1 cellular context compared by ENCODE assay signal in the genomic region with DNA sequence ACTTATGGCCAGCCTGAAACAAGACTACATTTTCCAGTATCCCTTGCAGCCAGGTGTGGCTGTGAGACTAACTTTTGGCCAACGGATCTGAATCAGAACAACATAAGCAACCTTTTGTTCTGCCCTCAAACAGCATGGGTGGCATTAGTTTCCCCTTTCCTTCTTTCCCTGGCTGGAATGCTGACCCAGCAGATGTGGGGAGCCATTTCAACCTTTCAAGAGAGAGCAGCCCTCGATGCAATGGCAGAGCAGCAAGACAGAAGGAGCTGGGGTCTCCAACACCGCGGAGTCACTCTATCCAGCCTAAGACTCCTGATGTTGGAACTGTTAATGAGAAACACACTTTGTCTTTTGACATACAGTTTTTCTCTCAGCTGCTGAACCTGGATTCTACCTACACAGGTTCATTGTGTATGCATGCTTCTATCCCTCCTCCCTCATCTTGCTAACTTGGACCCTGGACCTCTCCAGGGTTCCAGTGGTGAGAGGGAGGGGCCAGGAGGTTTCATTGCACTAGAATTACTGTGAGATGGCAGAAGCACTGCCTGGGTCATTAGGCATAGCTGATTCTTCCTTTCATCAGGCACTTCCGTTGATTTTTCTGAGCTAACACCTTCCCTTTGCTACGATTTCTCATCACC.
TF ChIP-seq lines count a peak whose summit lies in the region.

No MANE protein-coding gene starts in this region.

TF ChIP-seq in HepG2, 621 proteins besides CTCF, POLR2A, EP300 and RAD21 (continued from another document):
- TF ChIP-seq, protein P1, sequence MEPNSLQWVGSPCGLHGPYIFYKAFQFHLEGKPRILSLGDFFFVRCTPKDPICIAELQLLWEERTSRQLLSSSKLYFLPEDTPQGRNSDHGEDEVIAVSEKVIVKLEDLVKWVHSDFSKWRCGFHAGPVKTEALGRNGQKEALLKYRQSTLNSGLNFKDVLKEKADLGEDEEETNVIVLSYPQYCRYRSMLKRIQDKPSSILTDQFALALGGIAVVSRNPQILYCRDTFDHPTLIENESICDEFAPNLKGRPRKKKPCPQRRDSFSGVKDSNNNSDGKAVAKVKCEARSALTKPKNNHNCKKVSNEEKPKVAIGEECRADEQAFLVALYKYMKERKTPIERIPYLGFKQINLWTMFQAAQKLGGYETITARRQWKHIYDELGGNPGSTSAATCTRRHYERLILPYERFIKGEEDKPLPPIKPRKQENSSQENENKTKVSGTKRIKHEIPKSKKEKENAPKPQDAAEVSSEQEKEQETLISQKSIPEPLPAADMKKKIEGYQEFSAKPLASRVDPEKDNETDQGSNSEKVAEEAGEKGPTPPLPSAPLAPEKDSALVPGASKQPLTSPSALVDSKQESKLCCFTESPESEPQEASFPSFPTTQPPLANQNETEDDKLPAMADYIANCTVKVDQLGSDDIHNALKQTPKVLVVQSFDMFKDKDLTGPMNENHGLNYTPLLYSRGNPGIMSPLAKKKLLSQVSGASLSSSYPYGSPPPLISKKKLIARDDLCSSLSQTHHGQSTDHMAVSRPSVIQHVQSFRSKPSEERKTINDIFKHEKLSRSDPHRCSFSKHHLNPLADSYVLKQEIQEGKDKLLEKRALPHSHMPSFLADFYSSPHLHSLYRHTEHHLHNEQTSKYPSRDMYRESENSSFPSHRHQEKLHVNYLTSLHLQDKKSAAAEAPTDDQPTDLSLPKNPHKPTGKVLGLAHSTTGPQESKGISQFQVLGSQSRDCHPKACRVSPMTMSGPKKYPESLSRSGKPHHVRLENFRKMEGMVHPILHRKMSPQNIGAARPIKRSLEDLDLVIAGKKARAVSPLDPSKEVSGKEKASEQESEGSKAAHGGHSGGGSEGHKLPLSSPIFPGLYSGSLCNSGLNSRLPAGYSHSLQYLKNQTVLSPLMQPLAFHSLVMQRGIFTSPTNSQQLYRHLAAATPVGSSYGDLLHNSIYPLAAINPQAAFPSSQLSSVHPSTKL (CRISPR knock-in tag; IDR thresholded peaks at IDR 0.05) = 0 out of 2 replicates have a peak, but pooled peaks have one; percentile 37
- TF ChIP-seq ZNF569 (CRISPR knock-in tag; IDR thresholded peaks at IDR 0.05; ENCODE audit: borderline replicate concordance) (no peak), CBX5 (CRISPR knock-in tag; IDR thresholded peaks at IDR 0.05; ENCODE audit: borderline replicate concordance) (0 out of 2 replicates have a peak, but pooled peaks have one; percentile 31), HMGA1 (CRISPR knock-in tag; conservative IDR thresholded peaks at IDR 0.05) (no peak), MAFK (conservative IDR thresholded peaks at IDR 0.05 in 1 of 2, IDR thresholded peaks at IDR 0.05 in 1 of 2; ENCODE audit: low read length in 2 of 2) (peak; percentile 84 to 86)
- TF ChIP-seq, protein P2, sequence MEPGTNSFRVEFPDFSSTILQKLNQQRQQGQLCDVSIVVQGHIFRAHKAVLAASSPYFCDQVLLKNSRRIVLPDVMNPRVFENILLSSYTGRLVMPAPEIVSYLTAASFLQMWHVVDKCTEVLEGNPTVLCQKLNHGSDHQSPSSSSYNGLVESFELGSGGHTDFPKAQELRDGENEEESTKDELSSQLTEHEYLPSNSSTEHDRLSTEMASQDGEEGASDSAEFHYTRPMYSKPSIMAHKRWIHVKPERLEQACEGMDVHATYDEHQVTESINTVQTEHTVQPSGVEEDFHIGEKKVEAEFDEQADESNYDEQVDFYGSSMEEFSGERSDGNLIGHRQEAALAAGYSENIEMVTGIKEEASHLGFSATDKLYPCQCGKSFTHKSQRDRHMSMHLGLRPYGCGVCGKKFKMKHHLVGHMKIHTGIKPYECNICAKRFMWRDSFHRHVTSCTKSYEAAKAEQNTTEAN (CRISPR knock-in tag; conservative IDR thresholded peaks at IDR 0.05) = no peak
- TF ChIP-seq, protein P3, sequence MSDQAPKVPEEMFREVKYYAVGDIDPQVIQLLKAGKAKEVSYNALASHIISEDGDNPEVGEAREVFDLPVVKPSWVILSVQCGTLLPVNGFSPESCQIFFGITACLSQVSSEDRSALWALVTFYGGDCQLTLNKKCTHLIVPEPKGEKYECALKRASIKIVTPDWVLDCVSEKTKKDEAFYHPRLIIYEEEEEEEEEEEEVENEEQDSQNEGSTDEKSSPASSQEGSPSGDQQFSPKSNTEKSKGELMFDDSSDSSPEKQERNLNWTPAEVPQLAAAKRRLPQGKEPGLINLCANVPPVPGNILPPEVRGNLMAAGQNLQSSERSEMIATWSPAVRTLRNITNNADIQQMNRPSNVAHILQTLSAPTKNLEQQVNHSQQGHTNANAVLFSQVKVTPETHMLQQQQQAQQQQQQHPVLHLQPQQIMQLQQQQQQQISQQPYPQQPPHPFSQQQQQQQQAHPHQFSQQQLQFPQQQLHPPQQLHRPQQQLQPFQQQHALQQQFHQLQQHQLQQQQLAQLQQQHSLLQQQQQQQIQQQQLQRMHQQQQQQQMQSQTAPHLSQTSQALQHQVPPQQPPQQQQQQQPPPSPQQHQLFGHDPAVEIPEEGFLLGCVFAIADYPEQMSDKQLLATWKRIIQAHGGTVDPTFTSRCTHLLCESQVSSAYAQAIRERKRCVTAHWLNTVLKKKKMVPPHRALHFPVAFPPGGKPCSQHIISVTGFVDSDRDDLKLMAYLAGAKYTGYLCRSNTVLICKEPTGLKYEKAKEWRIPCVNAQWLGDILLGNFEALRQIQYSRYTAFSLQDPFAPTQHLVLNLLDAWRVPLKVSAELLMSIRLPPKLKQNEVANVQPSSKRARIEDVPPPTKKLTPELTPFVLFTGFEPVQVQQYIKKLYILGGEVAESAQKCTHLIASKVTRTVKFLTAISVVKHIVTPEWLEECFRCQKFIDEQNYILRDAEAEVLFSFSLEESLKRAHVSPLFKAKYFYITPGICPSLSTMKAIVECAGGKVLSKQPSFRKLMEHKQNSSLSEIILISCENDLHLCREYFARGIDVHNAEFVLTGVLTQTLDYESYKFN (CRISPR knock-in tag; conservative IDR thresholded peaks at IDR 0.05) = peak; percentile 65; the same call in 1 of the 2 replicates
